20 cellular contexts compared by ENCODE assay signal in the genomic region with DNA sequence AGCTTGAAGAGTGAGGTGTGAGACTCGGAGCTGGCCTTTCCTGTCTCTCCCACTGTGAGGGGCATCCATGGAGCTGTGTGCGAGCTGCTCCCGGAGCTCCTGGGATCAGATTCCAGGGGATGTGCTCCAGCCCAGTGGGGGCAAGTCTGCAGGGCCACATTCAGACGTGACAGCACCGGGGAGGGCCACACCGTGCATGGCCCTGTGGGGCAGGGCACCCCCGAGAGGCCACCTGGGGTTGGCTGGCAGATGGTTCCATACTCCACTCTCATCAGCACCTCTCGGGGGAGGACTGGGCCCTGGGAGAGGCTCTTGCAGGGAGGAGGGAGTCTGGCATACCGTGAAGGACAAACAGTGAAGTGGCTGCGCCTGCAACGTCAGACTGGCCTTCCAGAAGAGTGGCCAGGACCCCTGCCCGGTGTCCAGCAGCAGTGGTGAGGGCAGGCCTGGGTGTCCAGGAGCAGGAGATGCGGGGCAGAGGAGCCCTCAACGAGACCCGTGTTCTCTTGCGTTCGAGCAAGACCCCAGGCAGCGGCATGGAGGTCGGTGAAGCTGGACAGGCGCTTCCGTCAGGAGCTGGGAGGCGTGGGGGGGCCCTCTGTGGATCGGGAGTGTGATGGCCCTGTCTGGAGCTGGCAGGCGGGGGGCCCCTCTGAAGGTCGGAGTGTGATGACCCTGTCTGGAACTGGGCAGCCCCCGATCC.
DNase-seq lines count a peak whose midpoint lies in the region; ATAC-seq, FAIRE-seq and TF ChIP-seq lines count a peak whose summit lies in the region.
"Had no signal": no experiment of that assay in that cellular context is flagged by ENCODE, and none has a peak within 500 bp of the region (broad histone marks: within the 10 kb centered on the region; RNA-seq: fewer than 3 reads in every experiment).

No MANE protein-coding gene starts in this region.

- H3K4me3 ChIP-seq in HEK293 (ENCODE audit: low read depth, low read length) (no peak overlapping the region), H1 (ENCODE audit: extremely low read depth in 1 of 4, insufficient read depth in 2 of 4, low read depth in 3 of 4, low read length in 4 of 4) (no peak overlapping the region), osteoblast (ENCODE audit: insufficient read depth, low read length) (no peak overlapping the region), body of pancreas (no peak overlapping the region)

- no peak overlapping the region for H3K18ac ChIP-seq in H1 (ENCODE audit: extremely low read depth, low read length)

- H3K27me3 ChIP-seq in H1 (replicated peaks in 1 of 4; ENCODE audit: control insufficient read depth in 3 of 4, extremely low read depth in 1 of 4, insufficient read depth in 3 of 4, low read length in 3 of 4) (no peaks in the 10 kb centered on the region), osteoblast (ENCODE audit: insufficient read depth, low read length) (no peaks in the 10 kb centered on the region), body of pancreas (no peaks in the 10 kb centered on the region)

- H3K4me2 ChIP-seq in H1 (ENCODE audit: insufficient read depth in 1 of 2, low read depth in 2 of 2, low read length in 2 of 2) (no peak overlapping the region), osteoblast (ENCODE audit: insufficient read depth, low read length) (no peak overlapping the region)

- 0 out of 2 replicates have a peak overlapping the region, but pooled peaks have one; percentile 7 for H4K8ac ChIP-seq in H1 (ENCODE audit: extremely low read depth, insufficient read depth, low read length)

- H3K79me2 ChIP-seq in H1 (ENCODE audit: control insufficient read depth in 1 of 2, insufficient read depth in 2 of 2, low read length in 2 of 2) (no peaks in the 10 kb centered on the region), osteoblast (ENCODE audit: insufficient read depth, low read length) (no peaks in the 10 kb centered on the region)

- H4K91ac ChIP-seq in H1 (replicated peaks; ENCODE audit: insufficient read length, low read length): peak overlapping the region; percentile 34

- CTCF ChIA-PET in HEK293 (lab: Yijun Ruan, JAX): no interaction called here
- CTCF ChIA-PET in H1 (lab: Charles Lee; ENCODE audit: partially characterized antibody): no interaction called here

- no peak overlapping the region for H3K23ac ChIP-seq in H1 (ENCODE audit: insufficient read length)

- no peak overlapping the region for H2BK120ac ChIP-seq in H1 (replicated peaks; ENCODE audit: low read depth, low read length)

- H3K36me3 ChIP-seq in HEK293 (ENCODE audit: control insufficient read depth in 2 of 2, insufficient read depth in 1 of 2, low read length in 2 of 2) (no peaks in the 10 kb centered on the region), H1 (ENCODE audit: control insufficient read depth in 2 of 4, insufficient read depth in 4 of 4, low read length in 3 of 4) (no peaks in the 10 kb centered on the region), osteoblast (ENCODE audit: insufficient read depth, low read length) (no peaks in the 10 kb centered on the region), body of pancreas (replicated peaks in 1 of 2; ENCODE audit: insufficient read depth in 1 of 2, low read depth in 2 of 2) (no peaks in the 10 kb centered on the region)

- POLR2A ChIA-PET in HEK293 (lab: Yijun Ruan, JAX) (interaction anchor here (0.6 kb wide), 1 partner anchor 168 kb away, joined by 4 read pairs; no protein-coding TSS in a partner anchor), H1 (lab: Charles Lee; ENCODE audit: partially characterized antibody) (no interaction called here)

- H2BK12ac ChIP-seq in H1 (ENCODE audit: low read depth, low read length): no peak overlapping the region

- no peak overlapping the region for H2BK15ac ChIP-seq in H1 (ENCODE audit: low read length)

- H2AFZ ChIP-seq in H1 (ENCODE audit: low read length): no peak overlapping the region
- no peak overlapping the region for H2AFZ ChIP-seq in osteoblast (ENCODE audit: low read length)

- H2BK5ac ChIP-seq in H1 (ENCODE audit: low read depth, low read length): no peak overlapping the region

- H2AK5ac ChIP-seq in H1 (ENCODE audit: low read depth, low read length): no peak overlapping the region

- no peaks in the 10 kb centered on the region for H3K23me2 ChIP-seq in H1 (ENCODE audit: low read depth, low read length)

- H3K27ac ChIP-seq in HEK293 (ENCODE audit: extremely low read depth, low read depth, low read length): no peak overlapping the region
- H3K27ac ChIP-seq in H1 (ENCODE audit: low read depth, low read length): no peak overlapping the region
- H3K27ac ChIP-seq in osteoblast (ENCODE audit: low read depth, low read length): no peak overlapping the region
- no peak overlapping the region for H3K27ac ChIP-seq in body of pancreas
- H3K27ac ChIP-seq: 22Rv1, C4-2B, RWPE1 had no signal

- ATAC-seq in body of pancreas: no peak
- ATAC-seq: SK-N-SH treated with all-trans-retinoic acid at 6 μM for 48 hours had no signal

- H3K4me1 ChIP-seq in HEK293 (ENCODE audit: control insufficient read depth, insufficient read depth, low read length): no peaks in the 10 kb centered on the region
- peaks cover 4 to 27% (median 12%) of the 10 kb centered on the region in 4 experiments; a peak in 6 of 7 replicates for H3K4me1 ChIP-seq in H1 (replicated peaks in 1 of 4; ENCODE audit: control insufficient read depth in 3 of 4, insufficient read depth in 4 of 4, low read length in 3 of 4)
- peaks cover 8% of the 10 kb centered on the region for H3K4me1 ChIP-seq in osteoblast (ENCODE audit: insufficient read depth, low read length)
- no peaks in the 10 kb centered on the region for H3K4me1 ChIP-seq in body of pancreas

- no peaks in the 10 kb centered on the region for H3K9me3 ChIP-seq in HEK293 (ENCODE audit: control insufficient read depth, insufficient read depth, low read depth, low read length)
- no peaks in the 10 kb centered on the region for H3K9me3 ChIP-seq in H1 (ENCODE audit: insufficient read depth in 2 of 2, low read depth in 1 of 2, low read length in 1 of 2)
- no peaks in the 10 kb centered on the region for H3K9me3 ChIP-seq in osteoblast (ENCODE audit: low read depth, low read length)
- H3K9me3 ChIP-seq in body of pancreas: no peaks in the 10 kb centered on the region

- H3K56ac ChIP-seq in H1 (replicated peaks; ENCODE audit: insufficient read length, low read depth, low read length): no peak overlapping the region

- no peak for FAIRE-seq in H1 (lab: Jason Lieb, UNC)
- FAIRE-seq: GM12892, H54 had no signal

- H4K5ac ChIP-seq in H1 (ENCODE audit: insufficient read length, low read depth, low read length): peak overlapping the region; percentile 18

- TF ChIP-seq POLR2A in H1 (IDR thresholded peaks at IDR 0.05; ENCODE audit: control extremely low read depth in 1 of 2, low read depth in 2 of 2, low read length in 2 of 2): no peak
- no peak for TF ChIP-seq POLR2A in body of pancreas (IDR thresholded peaks at IDR 0.05)

- H3K4ac ChIP-seq in H1 (replicated peaks; ENCODE audit: insufficient read length, low read depth, low read length): no peak overlapping the region

- no peaks in the 10 kb centered on the region for H3K79me1 ChIP-seq in H1 (ENCODE audit: low read depth, low read length)

- 90% methylated on average over 21 of the region's 26 CpGs; no CpG with 5 or more reads in 1 of the 2 experiments for WGBS in H1 (ENCODE audit: extremely low coverage in 1 of 2, insufficient coverage in 1 of 2, insufficient read length in 1 of 2, insufficient replicate concordance in 2 of 2, low coverage in 1 of 2, low lambda C conversion rate in 2 of 2, missing lambda C conversion rate in 1 of 2), 2 experiments
- WGBS in body of pancreas, 2 donors: 78 to 83% methylated on average over 9 to 25 of the region's 26 CpGs

- DNase-seq in NCI-H1092 treated with DMSO at 0.1 percent for 48 hours (lab: John Stamatoyannopoulos, UW) (peak; percentile 13), NCI-H1092 (lab: John Stamatoyannopoulos, UW) (no peak), H1 (ENCODE audit: low read depth in 1 of 2, low spot score in 2 of 2) (no peak), osteoblast (ENCODE audit: insufficient read length, low spot score, missing footprints) (peak; percentile 65), inferior parietal cortex (ENCODE audit: extremely low spot score) (no peak), MV-4-11 (lab: John Stamatoyannopoulos, UW) (no peak), body of pancreas (no peak)
- DNase-seq: AML-193, DMS79, MM.1S, NCI-H2029, NCI-H524 treated with DMSO at 0.1 percent for 48 hours, SIG-M5 had no signal

- H3K14ac ChIP-seq in H1 (ENCODE audit: insufficient read length): no peak overlapping the region

- no peak for TF ChIP-seq CTCF in HEK293 (tag by site-specific recombination; IDR thresholded peaks at IDR 0.05)
- TF ChIP-seq CTCF in H1 (IDR thresholded peaks at IDR 0.05; ENCODE audit: control extremely low read depth in 1 of 3, insufficient read depth in 1 of 3, low read depth in 1 of 3, low read length in 3 of 3): no peak
- TF ChIP-seq CTCF in osteoblast (IDR thresholded peaks at IDR 0.05; ENCODE audit: extremely low read depth, low read depth, low read length): no peak
- no peak for TF ChIP-seq CTCF in body of pancreas (IDR thresholded peaks at IDR 0.05)

- H2BK20ac ChIP-seq in H1 (ENCODE audit: low read length): no peak overlapping the region; the same call in 1 of the 2 replicates

- no peak for TF ChIP-seq EP300 in H1 (IDR thresholded peaks at IDR 0.05; ENCODE audit: borderline replicate concordance in 1 of 2, low read depth in 2 of 2, low read length in 2 of 2)

- intact Hi-C loops in body of pancreas (cut with DNase I): no loop called here

- H3K9ac ChIP-seq in H1 (replicated peaks in 1 of 4; ENCODE audit: extremely low read depth in 1 of 4, low read depth in 3 of 4, low read length in 3 of 4): no peak overlapping the region; a peak in 1 of 7 replicates

- H4K20me1 ChIP-seq in H1 (replicated peaks in 1 of 2; ENCODE audit: control insufficient read depth in 1 of 2, insufficient read depth in 2 of 2, low read length in 2 of 2) (no peaks in the 10 kb centered on the region), osteoblast (ENCODE audit: insufficient read depth, low read length) (no peaks in the 10 kb centered on the region)

- TF ChIP-seq RAD21 in H1 (IDR thresholded peaks at IDR 0.05 in 1 of 2, conservative IDR thresholded peaks at IDR 0.05 in 1 of 2; ENCODE audit: low read depth in 2 of 2, low read length in 2 of 2): no peak

TF ChIP-seq in HEK293, 187 proteins besides CTCF, POLR2A, EP300 and RAD21:
- TF ChIP-seq GLIS1 (tag by site-specific recombination; IDR thresholded peaks at IDR 0.05) (peak; percentile 89), ZIC2 (tag by site-specific recombination; IDR thresholded peaks at IDR 0.05) (peak; percentile 53), ZNF521 (tag by site-specific recombination; IDR thresholded peaks at IDR 0.05) (no peak), ZNF404 (tag by site-specific recombination; IDR thresholded peaks at IDR 0.05) (no peak)

TF ChIP-seq in H1, 55 proteins besides CTCF, POLR2A, EP300 and RAD21 (continues in another document):
- TF ChIP-seq ASH2L (IDR thresholded peaks at IDR 0.05; ENCODE audit: low read length) (no peak), SIX5 (IDR thresholded peaks at IDR 0.05; ENCODE audit: low read depth, low read length) (no peak), SP1 (IDR thresholded peaks at IDR 0.05; ENCODE audit: low read depth, low read length) (no peak), HDAC6 (IDR thresholded peaks at IDR 0.05; ENCODE audit: low read depth, low read length) (no peak), BRCA1 (IDR thresholded peaks at IDR 0.05; ENCODE audit: low read depth, low read length) (no peak), TAF7 (optimal IDR thresholded peaks at IDR 0.05; ENCODE audit: borderline replicate concordance, low read depth, low read length) (no peak)

Comparison
In these comparisons a context has a peak if more than half of its experiments do, and no peak if none do; other contexts are left out.
1. DNase-seq: peak in NCI-H1092 treated with DMSO at 0.1 percent for 48 hours (single experiment) and osteoblast (single experiment); none in NCI-H1092 (single experiment), H1 (0 of 2), inferior parietal cortex (single experiment), MV-4-11 (single experiment) and body of pancreas (0 of 4).